8 cellular contexts compared by ENCODE assay signal in the genomic region with DNA sequence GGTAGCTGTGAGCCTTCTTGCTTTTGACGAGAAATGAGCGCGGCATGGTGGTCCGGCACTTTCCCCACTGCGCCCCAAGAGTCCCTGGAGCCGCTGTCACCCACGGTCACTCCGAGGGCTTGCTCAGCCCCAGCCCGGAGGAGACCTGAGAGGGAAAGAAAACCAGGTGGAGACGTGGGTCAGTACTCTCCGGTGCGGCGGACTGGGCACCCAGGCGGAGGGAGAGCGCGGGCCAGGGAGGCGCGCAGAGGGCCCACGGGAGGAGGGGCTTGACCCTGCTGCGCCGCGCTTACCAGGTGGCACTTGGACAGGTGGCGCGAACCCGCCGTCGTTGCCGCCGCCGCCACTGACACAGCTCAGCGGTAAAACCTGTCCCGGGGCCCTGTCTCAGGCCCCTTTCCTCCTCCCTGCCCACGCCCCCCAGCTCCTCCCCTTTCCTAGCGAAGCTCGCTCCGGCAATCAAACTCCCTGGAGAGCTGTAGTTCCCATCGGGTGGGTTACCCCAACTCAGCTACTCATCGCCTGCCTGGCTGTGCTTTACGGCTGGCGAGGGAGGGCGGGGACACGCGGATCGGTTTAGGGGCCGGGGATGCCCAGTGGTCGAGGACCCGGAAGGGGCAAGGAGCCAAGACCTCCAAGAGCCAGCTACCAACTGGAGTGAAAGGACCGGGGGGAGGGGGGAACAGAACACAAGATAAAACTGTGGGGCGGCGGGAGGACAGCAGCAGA. TPM values are rescaled to one million over a fixed set of nuclear protein-coding genes. Genes with fewer than 3 reads are reported as not detected.
DNase-seq lines count a peak whose midpoint lies in the region; ATAC-seq and TF ChIP-seq lines count a peak whose summit lies in the region.

No MANE protein-coding gene starts in this region.

- no peaks in the 10 kb centered on the region for H3K79me1 ChIP-seq in IMR-90 (ENCODE audit: low read depth in 1 of 2, low read length in 2 of 2)

- dilution Hi-C loops in IMR-90 (cut with HindIII; ENCODE audit: low sequenced_read_pairs, unreplicated experiment), result no loop called here

- H3K36me3 Mint-ChIP-seq in T-helper 17 cell (ENCODE audit: low read depth) (peaks cover 5% of the 10 kb centered on the region), neural crest cell (ENCODE audit: low read depth) (peaks cover 3% of the 10 kb centered on the region)

- no peak overlapping the region for H3K14ac ChIP-seq in IMR-90 (replicated peaks; ENCODE audit: low read depth, low read length)

- H2BK15ac ChIP-seq in IMR-90 (ENCODE audit: low read depth, low read length), result no peak overlapping the region

- WGBS in IMR-90 (ENCODE audit: extremely low coverage in 2 of 2, insufficient read length in 1 of 2), 2 experiments, result 2% methylated on average over 28 of the region's 50 CpGs; no CpG with 5 or more reads in 1 of the 2 experiments
- WGBS in urinary bladder, result 2% methylated on average over 50 of the region's 50 CpGs

- no peak overlapping the region for H3K56ac ChIP-seq in IMR-90 (ENCODE audit: extremely low read depth, insufficient read depth, low read length)

- H2AK5ac ChIP-seq in IMR-90 (ENCODE audit: low read depth, low read length), result no peak overlapping the region

- ATAC-seq in IMR-90 (ENCODE audit: low read depth) (no peak), T-helper 17 cell (peak; percentile 8), HG03571 (IDR thresholded peaks at IDR 0.05; ENCODE audit: unreplicated experiment) (no peak)

- H3K36me3 ChIP-seq in IMR-90 (ENCODE audit: control insufficient read depth, insufficient read depth, low read length) (no peaks in the 10 kb centered on the region), urinary bladder (ENCODE audit: insufficient read depth) (no peaks in the 10 kb centered on the region)

- peaks cover 17% of the 10 kb centered on the region for H4K20me1 ChIP-seq in IMR-90 (ENCODE audit: insufficient read depth, low read length)

- H3K27ac Mint-ChIP-seq in T-helper 17 cell (peak overlapping the region; percentile 91), neural crest cell (ENCODE audit: unreplicated experiment) (no peak overlapping the region)

- no peak overlapping the region for H3K9ac ChIP-seq in IMR-90 (ENCODE audit: low read depth, low read length)

- TF ChIP-seq RAD21 in IMR-90 (IDR thresholded peaks at IDR 0.05; ENCODE audit: low read length), result no peak

- H4K91ac ChIP-seq in IMR-90 (ENCODE audit: insufficient read depth, low read depth, low read length), result no peak overlapping the region

- H3K4me1 ChIP-seq in IMR-90 (ENCODE audit: control insufficient read depth, insufficient read depth, low read length) (peaks cover 8% of the 10 kb centered on the region), urinary bladder (ENCODE audit: insufficient read depth) (peaks cover 4% of the 10 kb centered on the region)

- H2AFZ ChIP-seq in IMR-90 (replicated peaks; ENCODE audit: low read length, poor library complexity), result peak overlapping the region; percentile 55

- H3K9me1 ChIP-seq in IMR-90 (ENCODE audit: insufficient read depth, low read length), result no peaks in the 10 kb centered on the region

- H2BK5ac ChIP-seq in IMR-90 (ENCODE audit: low read depth, low read length, poor library complexity, severe bottlenecking), result no peak overlapping the region

- no peak overlapping the region for H3K4me2 ChIP-seq in IMR-90 (ENCODE audit: low read depth, low read length)

- peaks cover 96% of the 10 kb centered on the region for H3K27me3 ChIP-seq in IMR-90 (ENCODE audit: control insufficient read depth, insufficient read depth, low read length)

- H4K8ac ChIP-seq in IMR-90 (ENCODE audit: low read depth in 2 of 2, low read length in 2 of 2), result no peak overlapping the region

- BruUV-seq in IMR-90 (replicated peaks; lab: Mats Ljungman, UMichigan), result no TSS peak

- H3K27me3 Mint-ChIP-seq in T-helper 17 cell, result no peaks in the 10 kb centered on the region
- peaks cover 96% of the 10 kb centered on the region for H3K27me3 Mint-ChIP-seq in neural crest cell (ENCODE audit: low read depth)

- no peak overlapping the region for H3K27ac ChIP-seq in IMR-90 (ENCODE audit: insufficient read depth, low read length)
- H3K27ac ChIP-seq in urinary bladder (ENCODE audit: low read depth), result no peak overlapping the region

- peak overlapping the region; percentile 43 for H2AK9ac ChIP-seq in IMR-90 (replicated peaks; ENCODE audit: low read depth, low read length, poor library complexity)

- no peak for TF ChIP-seq POLR2A in IMR-90 (IDR thresholded peaks at IDR 0.05; ENCODE audit: low read depth, low read length)

- in situ Hi-C loops in IMR-90 (cut with MboI; ENCODE audit: low sequenced_read_pairs), result no loop called here

- no peak overlapping the region for H3K23ac ChIP-seq in IMR-90 (ENCODE audit: low read depth, low read length)

- H3K4ac ChIP-seq in IMR-90 (ENCODE audit: low read depth, low read length), result no peak overlapping the region

- DNase-seq in ELF-1 (ENCODE audit: low read depth, low spot score) (peak; percentile 32), IMR-90 (no peak), T-helper 17 cell (peak in 1 of 3 donors; percentile 20), cardiac fibroblast (ENCODE audit: low read depth in 2 of 2) (no peak), neural crest cell (ENCODE audit: low read depth, low spot score) (peak; percentile 14), superior temporal gyrus (ENCODE audit: extremely low spot score) (no peak)

- H3K4me1 Mint-ChIP-seq in T-helper 17 cell (peaks cover 24% of the 10 kb centered on the region), neural crest cell (peaks cover 45% of the 10 kb centered on the region)

- TF ChIP-seq CTCF in IMR-90 (conservative IDR thresholded peaks at IDR 0.05; ENCODE audit: low read depth, low read length) (no peak), cardiac fibroblast (IDR thresholded peaks at IDR 0.05; ENCODE audit: low read depth, low read length) (no peak), neural crest cell (conservative IDR thresholded peaks at IDR 0.05) (no peak)

- H3K4me3 Mint-ChIP-seq in T-helper 17 cell (peak overlapping the region; percentile 96), neural crest cell (peak overlapping the region; percentile 75)

- intact Hi-C loops in IMR-90 (cut with micrococcal nuclease), result loop anchor here (10.0 kb wide), 1 partner anchor 351 kb away; the partner anchor contains the start of gene RPL5

- no peak overlapping the region for H2BK120ac ChIP-seq in IMR-90 (ENCODE audit: low read depth, low read length)

- H3K9me3 ChIP-seq in IMR-90 (ENCODE audit: control insufficient read depth, insufficient read depth, low read length) (peaks cover 13% of the 10 kb centered on the region; the same call in 1 of the 2 replicates), T-helper 17 cell (ENCODE audit: control insufficient read depth, low read length, poor library complexity, severe bottlenecking) (no peaks in the 10 kb centered on the region)

- POLR2A ChIA-PET in IMR-90 (lab: Charles Lee; ENCODE audit: unreplicated experiment), result no interaction called here

- H3K4me3 ChIP-seq in IMR-90 (ENCODE audit: insufficient read depth, low read depth, low read length) (no peak overlapping the region), cardiac fibroblast (replicated peaks in 1 of 2; ENCODE audit: low read depth in 2 of 2, low read length in 2 of 2) (peak overlapping the region; percentile 3 to 24), urinary bladder (ENCODE audit: low read depth, low read length) (peak overlapping the region; percentile 58)

- no peak overlapping the region for H4K5ac ChIP-seq in IMR-90 (ENCODE audit: low read depth, low read length)

- CTCF ChIA-PET in IMR-90 (lab: Yijun Ruan, JAX), result no interaction called here

- H3K9me3 Mint-ChIP-seq in neural crest cell, result no peaks in the 10 kb centered on the region

- no peak overlapping the region for H3K18ac ChIP-seq in IMR-90 (ENCODE audit: low read depth, low read length)

- no peak overlapping the region for H2BK20ac ChIP-seq in IMR-90 (ENCODE audit: low read depth, low read length)

TF ChIP-seq in IMR-90, 13 proteins besides CTCF, POLR2A, EP300 and RAD21:
- TF ChIP-seq RFX5 (IDR thresholded peaks at IDR 0.05; ENCODE audit: low read depth, low read length) (no peak), USF2 (IDR thresholded peaks at IDR 0.05; ENCODE audit: low read depth, low read length) (no peak)

RNA-seq across cellular contexts. Expression of gene GFI1, which starts 3.1 kb away (rescaled TPM):
- total RNA-seq in IMR-90 (2012; rRNA removed) (under 0.01 TPM in 2 replicates), T-helper 17 cell (10 to 100 TPM; 10.2 to 18.8 TPM), neural crest cell (0.11 and 0.16 TPM in 2 replicates), urinary bladder (0.63 TPM)
- polyA plus RNA-seq in IMR-90 (2012; rRNA removed) (0.16 and 0.21 TPM in 2 replicates), urinary bladder (0.60 TPM)
- 0.05 and 0.12 TPM in 2 replicates for polyA plus RNA-seq in IMR-90 (2012; cell fraction: cytosol; rRNA removed)
- 0.85 and 1.0 TPM in 2 replicates for polyA plus RNA-seq in IMR-90 (2012; cell fraction: nucleus; rRNA removed; ENCODE audit: low replicate concordance)

Comparison
In these comparisons a context has a peak if more than half of its experiments do, and no peak if none do; other contexts are left out.
1. DNase-seq: peak in ELF-1 (single experiment) and neural crest cell (single experiment); none in IMR-90 (single experiment), cardiac fibroblast (0 of 2) and superior temporal gyrus (single experiment).